ENCODE assay signal across 21 cellular contexts in genomic region chr2:130389363-130389762, GRCh38.
"Had no signal": no experiment of that assay in that cellular context is flagged by ENCODE, and none has a peak within 500 bp of the region (broad histone marks: within the 10 kb centered on the region; RNA-seq: fewer than 3 reads in every experiment).

No MANE protein-coding gene starts in this region.

- H3K27me3 ChIP-seq: brain microvascular endothelial cell, gastroesophageal sphincter, heart left ventricle, left lung, tibial nerve had no signal

- H3K9me3 ChIP-seq: gastroesophageal sphincter, heart left ventricle, left lung, mucosa of descending colon, tibial nerve had no signal

- H3K36me3 Mint-ChIP-seq: naive B cell had no signal

- H3K4me3 Mint-ChIP-seq: activated T-cell treated with anti-CD3 and anti-CD28 coated beads, Interleukin-2, amount 50 U/mL, for 72 hours had no signal

- H3K4me3 ChIP-seq: coronary artery, gastroesophageal sphincter, heart left ventricle, left lung, mucosa of descending colon, tibial nerve had no signal

- DNase-seq: activated CD8-positive, alpha-beta memory T cell treated with anti-CD3 and anti-CD28 coated beads for 24 hours; activated effector memory CD4-positive, alpha-beta T cell treated with anti-CD3 and anti-CD28 coated beads, Interleukin-2, amount 50 U/mL, for 16 hours; activated naive CD4-positive, alpha-beta T cell treated with anti-CD3 and anti-CD28 coated beads, Interleukin-2, amount 50 U/mL, for 16 hours; activated T-cell treated with anti-CD3 and anti-CD28 coated beads, Interleukin-2, amount 50 U/mL, for 72 hours; aorta; brain microvascular endothelial cell; effector CD4-positive, alpha-beta T cell; heart left ventricle; left lung; mesenchymal stem cell; mucosa of descending colon; naive B cell; retina; stimulated activated CD4-positive, alpha-beta T cell treated with anti-CD3 and anti-CD28 coated beads, Interleukin-12 subunit alpha, Interleukin-12 subunit beta, amount 100 ng/mL, for 4 hours; stimulated activated CD4-positive, alpha-beta T cell treated with anti-CD3 and anti-CD28 coated beads, Interleukin-1b, Interleukin-23, amount 100 ng/mL, for 48 hours; stimulated activated CD8-positive, alpha-beta memory T cell treated with anti-CD3 and anti-CD28 coated beads, Interleukin-4, amount 100 ng/mL, for 48 hours; stimulated activated naive CD4-positive, alpha-beta T cell treated with Interleukin-2 at 50 U/mL for 16 hours had no signal

- H3K27ac ChIP-seq: brain microvascular endothelial cell had no signal

- H3K36me3 ChIP-seq: brain microvascular endothelial cell, gastroesophageal sphincter, heart left ventricle, left lung, tibial nerve had no signal

- H3K9me3 Mint-ChIP-seq: activated T-cell treated with anti-CD3 and anti-CD28 coated beads, Interleukin-2, amount 50 U/mL, for 72 hours; naive B cell had no signal

- ATAC-seq: activated CD4-positive, CD25-positive, alpha-beta regulatory T cell treated with anti-CD3 and anti-CD28 coated beads, Interleukin-2, amount 50 U/mL, for 24 hours; activated T-cell treated with anti-CD3 and anti-CD28 coated beads, Interleukin-2, amount 50 U/mL, for 72 hours; gastroesophageal sphincter; heart left ventricle; left lung; mucosa of descending colon had no signal

- H3K27ac Mint-ChIP-seq: activated T-cell treated with anti-CD3 and anti-CD28 coated beads, Interleukin-2, amount 50 U/mL, for 72 hours had no signal
